17 cellular contexts compared by ENCODE assay signal in the genomic region with DNA sequence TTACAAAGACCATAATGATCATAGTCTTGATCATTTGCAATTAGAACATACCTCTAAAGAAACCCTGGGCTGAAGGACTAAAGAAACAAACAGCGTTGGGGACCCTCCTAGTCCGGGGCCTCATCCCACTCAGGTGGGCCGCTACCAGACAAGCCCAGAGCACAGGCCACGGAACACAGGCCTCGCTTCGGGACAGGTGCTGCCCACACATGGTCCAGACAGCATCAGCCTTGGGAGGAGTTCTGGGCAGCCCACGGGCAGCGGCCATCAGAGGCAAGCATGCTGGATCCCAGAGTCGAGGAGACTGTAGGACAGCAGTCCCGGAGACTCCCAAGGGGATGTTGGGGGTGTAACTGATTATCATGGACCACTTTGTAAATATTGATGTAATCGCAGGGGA.
"Had no signal": no experiment of that assay in that cellular context is flagged by ENCODE, and none has a peak within 500 bp of the region (broad histone marks: within the 10 kb centered on the region; RNA-seq: fewer than 3 reads in every experiment).

No MANE protein-coding gene starts in this region.

- H3K36me3 Mint-ChIP-seq: naive thymus-derived CD8-positive, alpha-beta T cell had no signal

- H3K27ac ChIP-seq: colonic mucosa, hepatocyte, pancreas, right lobe of liver had no signal

- H3K4me2 ChIP-seq: hepatocyte had no signal

- DNase-seq: colonic mucosa; effector CD4-positive, alpha-beta T cell; foreskin melanocyte; left colon; mucosa of descending colon; naive thymus-derived CD8-positive, alpha-beta T cell; pancreas; retina; right lobe of liver; stimulated activated CD4-positive, alpha-beta T cell treated with anti-CD3 and anti-CD28 coated beads, Interleukin-12 subunit alpha, Interleukin-12 subunit beta, amount 100 ng/mL, for 4 hours; stimulated activated naive CD4-positive, alpha-beta T cell; stomach had no signal

- H3K4me3 Mint-ChIP-seq: naive thymus-derived CD8-positive, alpha-beta T cell had no signal

- ATAC-seq: left colon; mucosa of descending colon; naive thymus-derived CD8-positive, alpha-beta T cell had no signal

- H3K27me3 ChIP-seq: colonic mucosa, hepatocyte, pancreas, right lobe of liver, stomach, thyroid gland had no signal

- H3K4me3 ChIP-seq: colonic mucosa, hepatocyte, mucosa of descending colon, pancreas, prostate gland, right lobe of liver, stomach, thyroid gland had no signal

- H3K36me3 ChIP-seq: colonic mucosa, pancreas, prostate gland, right lobe of liver, stomach, thyroid gland had no signal

- H3K27ac Mint-ChIP-seq: type B pancreatic cell had no signal

- H2AFZ ChIP-seq: hepatocyte had no signal

- H3K9me3 Mint-ChIP-seq: naive thymus-derived CD8-positive, alpha-beta T cell; type B pancreatic cell had no signal

- FAIRE-seq: pancreas, urothelium cell line had no signal

- H3K4me1 ChIP-seq: prostate gland had no signal

- H3K9me3 ChIP-seq: colonic mucosa, mucosa of descending colon, pancreas, prostate gland, right lobe of liver, stomach, thyroid gland had no signal
